1 cellular context compared by ENCODE assay signal in the genomic region with DNA sequence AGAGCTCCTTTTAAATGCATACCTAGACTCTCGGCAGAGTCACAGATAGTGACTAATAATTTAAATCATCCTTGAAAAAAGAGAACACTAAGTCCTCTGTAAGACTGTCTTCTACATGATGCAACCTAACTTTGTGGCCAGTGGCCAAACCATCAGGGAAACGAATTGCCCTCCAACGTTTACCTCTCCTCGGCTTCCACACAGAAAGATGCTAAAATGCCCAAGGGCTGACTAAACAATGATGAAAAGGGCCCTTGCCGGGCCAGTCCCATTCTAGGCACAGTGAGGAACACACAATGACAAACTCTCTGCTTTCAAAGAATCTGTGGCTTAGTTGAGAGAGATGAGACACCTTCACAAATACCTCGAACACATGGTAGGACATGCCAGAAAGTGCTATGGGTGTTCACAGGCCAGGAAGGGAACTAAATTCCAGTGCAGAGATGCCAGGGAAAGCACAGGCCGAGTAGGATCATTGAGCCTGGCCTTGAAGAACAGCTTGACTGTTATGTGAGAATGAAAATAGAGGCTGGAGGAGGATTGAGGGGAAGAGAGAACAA.
TF ChIP-seq lines count a peak whose summit lies in the region.

No MANE protein-coding gene starts in this region.

TF ChIP-seq in A549, 52 proteins besides CTCF, POLR2A, EP300 and RAD21:
- 0 out of 2 replicates have a peak, but pooled peaks have one; percentile 63 for TF ChIP-seq HOXB5 (CRISPR knock-in tag; IDR thresholded peaks at IDR 0.05)
- TF ChIP-seq, protein P1, sequence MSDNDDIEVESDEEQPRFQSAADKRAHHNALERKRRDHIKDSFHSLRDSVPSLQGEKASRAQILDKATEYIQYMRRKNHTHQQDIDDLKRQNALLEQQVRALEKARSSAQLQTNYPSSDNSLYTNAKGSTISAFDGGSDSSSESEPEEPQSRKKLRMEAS (IDR thresholded peaks at IDR 0.05), result peak; percentile 60
- no peak for TF ChIP-seq ESRRA (IDR thresholded peaks at IDR 0.05; ENCODE audit: borderline replicate concordance, low read length)
- TF ChIP-seq FOXS1 (CRISPR knock-in tag; IDR thresholded peaks at IDR 0.05), result peak; percentile 56; the same call in 1 of the 2 replicates
- TF ChIP-seq ZC3H11A (IDR thresholded peaks at IDR 0.05), result no peak
- TF ChIP-seq, protein P2, sequence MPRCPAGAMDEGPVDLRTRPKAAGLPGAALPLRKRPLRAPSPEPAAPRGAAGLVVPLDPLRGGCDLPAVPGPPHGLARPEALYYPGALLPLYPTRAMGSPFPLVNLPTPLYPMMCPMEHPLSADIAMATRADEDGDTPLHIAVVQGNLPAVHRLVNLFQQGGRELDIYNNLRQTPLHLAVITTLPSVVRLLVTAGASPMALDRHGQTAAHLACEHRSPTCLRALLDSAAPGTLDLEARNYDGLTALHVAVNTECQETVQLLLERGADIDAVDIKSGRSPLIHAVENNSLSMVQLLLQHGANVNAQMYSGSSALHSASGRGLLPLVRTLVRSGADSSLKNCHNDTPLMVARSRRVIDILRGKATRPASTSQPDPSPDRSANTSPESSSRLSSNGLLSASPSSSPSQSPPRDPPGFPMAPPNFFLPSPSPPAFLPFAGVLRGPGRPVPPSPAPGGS (IDR thresholded peaks at IDR 0.05), result 0 out of 3 replicates have a peak, but pooled peaks have one; percentile 14
- TF ChIP-seq JUN (IDR thresholded peaks at IDR 0.05), result peak; percentile 64 to 80; a peak in 3 of 5 replicates
- TF ChIP-seq, protein P3, sequence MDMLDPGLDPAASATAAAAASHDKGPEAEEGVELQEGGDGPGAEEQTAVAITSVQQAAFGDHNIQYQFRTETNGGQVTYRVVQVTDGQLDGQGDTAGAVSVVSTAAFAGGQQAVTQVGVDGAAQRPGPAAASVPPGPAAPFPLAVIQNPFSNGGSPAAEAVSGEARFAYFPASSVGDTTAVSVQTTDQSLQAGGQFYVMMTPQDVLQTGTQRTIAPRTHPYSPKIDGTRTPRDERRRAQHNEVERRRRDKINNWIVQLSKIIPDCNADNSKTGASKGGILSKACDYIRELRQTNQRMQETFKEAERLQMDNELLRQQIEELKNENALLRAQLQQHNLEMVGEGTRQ (IDR thresholded peaks at IDR 0.05), result no peak
- TF ChIP-seq, protein P4, sequence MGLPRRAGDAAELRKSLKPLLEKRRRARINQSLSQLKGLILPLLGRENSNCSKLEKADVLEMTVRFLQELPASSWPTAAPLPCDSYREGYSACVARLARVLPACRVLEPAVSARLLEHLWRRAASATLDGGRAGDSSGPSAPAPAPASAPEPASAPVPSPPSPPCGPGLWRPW (IDR thresholded peaks at IDR 0.05), result no peak
- TF ChIP-seq SREBF2 (IDR thresholded peaks at IDR 0.05), result no peak
- TF ChIP-seq FOSL2 (IDR thresholded peaks at IDR 0.05), result no peak
- TF ChIP-seq FOSL2 (CRISPR knock-in tag; IDR thresholded peaks at IDR 0.05), result peak; percentile 58
- TF ChIP-seq, protein P5, sequence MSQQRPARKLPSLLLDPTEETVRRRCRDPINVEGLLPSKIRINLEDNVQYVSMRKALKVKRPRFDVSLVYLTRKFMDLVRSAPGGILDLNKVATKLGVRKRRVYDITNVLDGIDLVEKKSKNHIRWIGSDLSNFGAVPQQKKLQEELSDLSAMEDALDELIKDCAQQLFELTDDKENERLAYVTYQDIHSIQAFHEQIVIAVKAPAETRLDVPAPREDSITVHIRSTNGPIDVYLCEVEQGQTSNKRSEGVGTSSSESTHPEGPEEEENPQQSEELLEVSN (IDR thresholded peaks at IDR 0.05; ENCODE audit: borderline replicate concordance, low read depth), result peak; percentile 70; the same call in 1 of the 2 replicates
- no peak for TF ChIP-seq BHLHE40 (IDR thresholded peaks at IDR 0.05; ENCODE audit: low read depth, low read length)
- TF ChIP-seq POLR2AphosphoS2 (conservative IDR thresholded peaks at IDR 0.05; ENCODE audit: low read length), result no peak
- peak; percentile 88; the same call in 1 of the 2 replicates for TF ChIP-seq ZNF302 (CRISPR knock-in tag; IDR thresholded peaks at IDR 0.05)
- TF ChIP-seq HOXB13 (CRISPR knock-in tag; IDR thresholded peaks at IDR 0.05; ENCODE audit: low read depth), result 0 out of 2 replicates have a peak, but pooled peaks have one; percentile 55
- no peak for TF ChIP-seq NR3C1 (IDR thresholded peaks at IDR 0.05)
- peak; percentile 64; the same call in 1 of the 2 replicates for TF ChIP-seq EHF (CRISPR knock-in tag; IDR thresholded peaks at IDR 0.05)
- TF ChIP-seq CEBPB (IDR thresholded peaks at IDR 0.05), result peak; percentile 74 to 90
- 0 out of 3 replicates have a peak, but pooled peaks have one; percentile 20 for TF ChIP-seq SMC3 (IDR thresholded peaks at IDR 0.05)
- peak; percentile 60 for TF ChIP-seq JUNB (IDR thresholded peaks at IDR 0.05)
TF ChIP-seq in A549: peak in this region for 13.
